14 cellular contexts compared by ENCODE assay signal in the genomic region with DNA sequence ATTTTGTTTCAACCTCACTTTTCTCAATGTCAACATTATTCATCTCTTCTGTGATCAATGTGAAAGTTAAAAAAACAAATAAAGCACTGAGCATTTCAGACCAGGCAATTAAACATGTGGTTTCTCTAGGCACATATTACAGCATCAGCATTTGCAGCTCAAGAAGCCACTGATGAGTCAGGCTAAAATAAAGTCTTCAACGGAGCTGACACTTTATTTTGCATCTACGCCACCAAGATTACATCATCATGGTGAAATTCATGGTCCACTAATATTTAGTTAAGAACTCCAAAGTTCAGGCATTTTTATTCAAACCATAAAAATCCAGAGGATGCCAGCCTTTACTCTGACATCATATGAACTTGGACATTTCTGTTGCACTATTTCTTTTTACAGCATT. TPM values are rescaled to one million over a fixed set of nuclear protein-coding genes. Genes with fewer than 3 reads are reported as not detected.
DNase-seq lines count a peak whose midpoint lies in the region; ATAC-seq and TF ChIP-seq lines count a peak whose summit lies in the region.
"Had no signal": no experiment of that assay in that cellular context is flagged by ENCODE, and none has a peak within 500 bp of the region (broad histone marks: within the 10 kb centered on the region; RNA-seq: fewer than 3 reads in every experiment).

No MANE protein-coding gene starts in this region.

- TF ChIP-seq CTCF in AG09319 (IDR thresholded peaks at IDR 0.05; ENCODE audit: low read depth, low read length) (no peak), NB4 (IDR thresholded peaks at IDR 0.05; ENCODE audit: low read depth, low read length) (no peak), right lobe of liver (IDR thresholded peaks at IDR 0.05) (no peak), Calu3 (IDR thresholded peaks at IDR 0.05; ENCODE audit: unreplicated experiment) (no peak)

- TF ChIP-seq POLR2A in NB4 (IDR thresholded peaks at IDR 0.05; ENCODE audit: extremely low read depth, insufficient read length) (no peak), right lobe of liver (IDR thresholded peaks at IDR 0.05) (no peak)

- no peak overlapping the region for H3K4me3 Mint-ChIP-seq in Calu3 (ENCODE audit: low read depth, unreplicated experiment)
- H3K4me3 Mint-ChIP-seq in activated T-cell treated with anti-CD3 and anti-CD28 coated beads, Interleukin-2, amount 50 U/mL, for 4 hours: no peak overlapping the region
- H3K4me3 Mint-ChIP-seq: activated B cell treated with CpG ODN at 0.5 μM for 24 hours; activated naive CD8-positive, alpha-beta T cell; IgD-negative memory B cell had no signal

- H3K27me3 Mint-ChIP-seq in Calu3 (ENCODE audit: unreplicated experiment): no peaks in the 10 kb centered on the region
- H3K27me3 Mint-ChIP-seq in activated T-cell treated with anti-CD3 and anti-CD28 coated beads, Interleukin-2, amount 50 U/mL, for 4 hours (ENCODE audit: low read depth): no peaks in the 10 kb centered on the region
- H3K27me3 Mint-ChIP-seq: activated B cell treated with CpG ODN at 0.5 μM for 24 hours, IgD-negative memory B cell had no signal

- peak overlapping the region; percentile 69 for H3K27ac ChIP-seq in cingulate gyrus (ENCODE audit: low read depth, low read length)
- no peak overlapping the region for H3K27ac ChIP-seq in right lobe of liver

- no peaks in the 10 kb centered on the region for H3K9me3 ChIP-seq in right lobe of liver

- peaks cover 0 to 6% (median 0%) of the 10 kb centered on the region in 4 donors for H3K4me1 ChIP-seq in right lobe of liver

- no peaks in the 10 kb centered on the region for H3K9me3 Mint-ChIP-seq in Calu3 (ENCODE audit: low read depth, unreplicated experiment)
- H3K9me3 Mint-ChIP-seq in activated T-cell treated with anti-CD3 and anti-CD28 coated beads, Interleukin-2, amount 50 U/mL, for 4 hours: no peaks in the 10 kb centered on the region
- H3K9me3 Mint-ChIP-seq: activated B cell treated with CpG ODN at 0.5 μM for 24 hours had no signal

- BruUV-seq in Calu3 (replicated peaks; lab: Mats Ljungman, UMichigan): no TSS peak

- no peak overlapping the region for H3K4me3 ChIP-seq in NB4 (ENCODE audit: low read depth, low read length)
- H3K4me3 ChIP-seq in right lobe of liver: no peak overlapping the region

- H3K27ac Mint-ChIP-seq in Calu3 (ENCODE audit: unreplicated experiment): no peak overlapping the region
- H3K27ac Mint-ChIP-seq: activated B cell treated with CpG ODN at 0.5 μM for 24 hours; activated naive CD8-positive, alpha-beta T cell; IgD-negative memory B cell had no signal

- ATAC-seq in right lobe of liver: peak; percentile 61 to 98 (median 80)
- ATAC-seq in activated T-cell treated with anti-CD3 and anti-CD28 coated beads, Interleukin-2, amount 50 U/mL, for 4 hours: no peak
- ATAC-seq: HCT116 had no signal

- no peaks in the 10 kb centered on the region for H3K27me3 ChIP-seq in right lobe of liver

- WGBS in right lobe of liver (ENCODE audit: insufficient coverage, low coverage, low lambda C conversion rate, missing lambda C conversion rate): 17% methylated on average over 2 of the region's 2 CpGs

- intact Hi-C loops in right lobe of liver (cut with DNase I) (no loop called here), Calu3 (cut with micrococcal nuclease; ENCODE audit: unreplicated experiment) (no loop called here)

- CTCF ChIA-PET in Calu3 (lab: Charles Lee): no interaction called here

- H3K36me3 ChIP-seq in right lobe of liver: no peaks in the 10 kb centered on the region

- DNase-seq in AG09319 (ENCODE audit: extremely low read depth, low read depth) (peak; percentile 92), NB4 (ENCODE audit: low read depth) (peak; percentile 10), right lobe of liver (no peak), NCI-H2171 (lab: John Stamatoyannopoulos, UW) (no peak), Calu3 (no peak)
- no peak for DNase-seq in activated effector memory CD4-positive, alpha-beta T cell treated with anti-CD3 and anti-CD28 coated beads, Interleukin-2, amount 50 U/mL, for 16 hours
- DNase-seq in activated T-cell treated with anti-CD3 and anti-CD28 coated beads, Interleukin-2, amount 50 U/mL, for 4 hours: no peak
- DNase-seq: activated B cell treated with CpG ODN at 0.5 μM for 24 hours, head of caudate nucleus, NCI-H82 had no signal

- H3K36me3 Mint-ChIP-seq in Calu3 (ENCODE audit: insufficient read depth, unreplicated experiment): no peaks in the 10 kb centered on the region
- H3K36me3 Mint-ChIP-seq in activated T-cell treated with anti-CD3 and anti-CD28 coated beads, Interleukin-2, amount 50 U/mL, for 4 hours (ENCODE audit: insufficient read depth): no peaks in the 10 kb centered on the region
- H3K36me3 Mint-ChIP-seq: activated naive CD8-positive, alpha-beta T cell had no signal

- no peaks in the 10 kb centered on the region for H3K4me1 Mint-ChIP-seq in Calu3 (ENCODE audit: low read depth, unreplicated experiment)
- no peaks in the 10 kb centered on the region for H3K4me1 Mint-ChIP-seq in activated T-cell treated with anti-CD3 and anti-CD28 coated beads, Interleukin-2, amount 50 U/mL, for 4 hours (ENCODE audit: low read depth)
- H3K4me1 Mint-ChIP-seq: activated B cell treated with CpG ODN at 0.5 μM for 24 hours had no signal

RNA-seq across cellular contexts. Expression of a gene that starts 33.0 kb away (rescaled TPM):
- total RNA-seq in right lobe of liver: 1 to 10 TPM; 1.2 to 4.0 (median 2.4) TPM
- 0.52 and 0.64 TPM in 2 replicates for total RNA-seq in Calu3 (2022)
- under 1 TPM; 0.10 to 0.16 (median 0.14) TPM for total RNA-seq in activated T-cell treated with anti-CD3 and anti-CD28 coated beads, Interleukin-2, amount 50 U/mL, for 4 hours

Comparison
In these comparisons a context has a peak if more than half of its experiments do, and no peak if none do; other contexts are left out.
1. DNase-seq: peak in AG09319 (single experiment) and NB4 (single experiment); none in right lobe of liver (0 of 3), activated effector memory CD4-positive, alpha-beta T cell treated with anti-CD3 and anti-CD28 coated beads, Interleukin-2, amount 50 U/mL, for 16 hours (single experiment), NCI-H2171 (single experiment), Calu3 (single experiment) and activated T-cell treated with anti-CD3 and anti-CD28 coated beads, Interleukin-2, amount 50 U/mL, for 4 hours (single experiment).
2. ATAC-seq: peak in right lobe of liver (4 of 4); none in activated T-cell treated with anti-CD3 and anti-CD28 coated beads, Interleukin-2, amount 50 U/mL, for 4 hours (0 of 2).